Comparison of ENCODE assay signal across 16 cellular contexts in the genomic region with DNA sequence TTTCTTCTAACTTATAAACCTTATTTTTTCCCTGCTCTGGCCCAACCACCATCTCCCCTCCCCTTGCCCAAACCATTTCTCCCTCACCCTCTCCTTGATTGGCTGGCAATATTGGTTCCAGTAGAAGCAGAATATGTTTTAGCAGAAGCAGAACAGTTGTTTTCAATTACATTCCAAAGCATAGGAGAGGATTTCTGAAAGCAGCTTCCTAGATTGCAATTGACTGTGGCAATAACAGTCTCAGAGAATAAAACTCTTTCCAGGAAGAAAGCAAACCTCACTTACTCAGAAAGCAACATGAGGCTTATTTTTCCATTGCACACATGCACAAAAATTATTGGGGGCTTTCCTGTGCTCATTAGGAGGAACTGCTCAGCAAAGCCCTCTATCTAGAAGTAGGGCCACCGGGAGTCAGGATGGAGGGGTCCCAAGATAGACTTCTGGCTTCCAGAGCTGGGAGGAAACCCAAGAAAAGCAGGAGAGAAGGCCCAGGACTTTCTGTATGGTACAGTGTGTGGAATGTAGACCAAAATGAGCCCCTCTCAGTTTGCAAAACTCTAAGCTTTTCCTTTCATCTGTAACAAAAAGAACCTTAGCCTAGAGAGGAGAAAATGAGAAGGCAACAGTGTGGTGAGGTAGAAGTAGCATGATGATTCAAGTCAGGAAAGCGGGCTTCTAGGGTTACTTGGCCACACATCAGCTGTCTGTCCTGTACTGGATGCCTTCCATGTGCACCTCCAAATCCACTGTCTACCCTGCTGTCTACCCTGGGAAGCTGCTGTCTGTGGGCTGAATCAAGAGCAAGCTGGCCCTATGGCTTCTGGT.
DNase-seq lines count a peak whose midpoint lies in the region; TF ChIP-seq lines count a peak whose summit lies in the region.
"Had no signal": no experiment of that assay in that cellular context is flagged by ENCODE, and none has a peak within 500 bp of the region (broad histone marks: within the 10 kb centered on the region; RNA-seq: fewer than 3 reads in every experiment).

No MANE protein-coding gene starts in this region.

- peaks cover 34% of the 10 kb centered on the region for H3K4me1 Mint-ChIP-seq in stimulated activated naive CD8-positive, alpha-beta T cell treated with anti-CD3 and anti-CD28 coated beads, Interleukin-15, Interleukin-2, amounts not matched to agents 100 ng/mL and 50 ng/mL, for 24 hours (ENCODE audit: low read depth)
- H3K4me1 Mint-ChIP-seq in progenitor cell of endocrine pancreas (ENCODE audit: low read depth) = peaks cover 2% of the 10 kb centered on the region

- H3K36me3 Mint-ChIP-seq in stimulated activated naive CD8-positive, alpha-beta T cell treated with anti-CD3 and anti-CD28 coated beads, Interleukin-15, Interleukin-2, amounts not matched to agents 100 ng/mL and 50 ng/mL, for 24 hours (ENCODE audit: low read depth) = no peaks in the 10 kb centered on the region
- no peaks in the 10 kb centered on the region for H3K36me3 Mint-ChIP-seq in progenitor cell of endocrine pancreas (ENCODE audit: insufficient read depth)

- TF ChIP-seq CTCF in progenitor cell of endocrine pancreas (IDR thresholded peaks at IDR 0.05; ENCODE audit: unreplicated experiment) = no peak

- H3K9me3 Mint-ChIP-seq in stimulated activated naive CD8-positive, alpha-beta T cell treated with anti-CD3 and anti-CD28 coated beads, Interleukin-15, Interleukin-2, amounts not matched to agents 100 ng/mL and 50 ng/mL, for 24 hours = no peaks in the 10 kb centered on the region
- peaks cover 5% of the 10 kb centered on the region for H3K9me3 Mint-ChIP-seq in progenitor cell of endocrine pancreas (ENCODE audit: low read depth)

- H3K27me3 Mint-ChIP-seq in stimulated activated naive CD8-positive, alpha-beta T cell treated with anti-CD3 and anti-CD28 coated beads, Interleukin-15, Interleukin-2, amounts not matched to agents 100 ng/mL and 50 ng/mL, for 24 hours = peaks cover 15% of the 10 kb centered on the region
- no peaks in the 10 kb centered on the region for H3K27me3 Mint-ChIP-seq in progenitor cell of endocrine pancreas

- peak; percentile 69 for DNase-seq in activated CD8-positive, alpha-beta memory T cell treated with anti-CD3 and anti-CD28 coated beads for 24 hours
- DNase-seq in activated CD8-positive, alpha-beta memory T cell treated with anti-CD3 and anti-CD28 coated beads, Interleukin-2, amount 50 U/mL, for 4 hours = no peak
- DNase-seq in activated CD8-positive, alpha-beta memory T cell treated with anti-CD3 and anti-CD28 coated beads, Interleukin-2, amount 50 U/mL, for 48 hours = peak; percentile 60
- DNase-seq in fibroblast of gingiva (ENCODE audit: low read depth) (peak; percentile 77), progenitor cell of endocrine pancreas (ENCODE audit: low spot score, unreplicated experiment) (no peak), LoVo (ENCODE audit: low spot score) (no peak)
- DNase-seq in NK-92 treated with Interleukin-12 subunit alpha and Interleukin-12 subunit beta, amount 100 ng/mL, for 24 hours (lab: John Stamatoyannopoulos, UW) = no peak
- DNase-seq: anterior cingulate cortex; COR-L47; GOT3; kidney; NCI-H1436 treated with DMSO at 0.1 percent for 48 hours; right lobe of liver; SJCRH30; stimulated activated CD4-positive, alpha-beta T cell treated with anti-CD3 and anti-CD28 coated beads, Interleukin-4, amount 100 ng/mL, for 24 hours had no signal

- H3K4me3 Mint-ChIP-seq in stimulated activated naive CD8-positive, alpha-beta T cell treated with anti-CD3 and anti-CD28 coated beads, Interleukin-15, Interleukin-2, amounts not matched to agents 100 ng/mL and 50 ng/mL, for 24 hours = peak overlapping the region; percentile 60
- H3K4me3 Mint-ChIP-seq in progenitor cell of endocrine pancreas (ENCODE audit: low read depth) = no peak overlapping the region

- H3K27ac Mint-ChIP-seq in stimulated activated naive CD8-positive, alpha-beta T cell treated with anti-CD3 and anti-CD28 coated beads, Interleukin-15, Interleukin-2, amounts not matched to agents 100 ng/mL and 50 ng/mL, for 24 hours = peak overlapping the region; percentile 90
- H3K27ac Mint-ChIP-seq in progenitor cell of endocrine pancreas = no peak overlapping the region

Comparison
In these comparisons a context has a peak if more than half of its experiments do, and no peak if none do; other contexts are left out.
1. DNase-seq: peak in activated CD8-positive, alpha-beta memory T cell treated with anti-CD3 and anti-CD28 coated beads for 24 hours (single experiment), activated CD8-positive, alpha-beta memory T cell treated with anti-CD3 and anti-CD28 coated beads, Interleukin-2, amount 50 U/mL, for 48 hours (single experiment) and fibroblast of gingiva (single experiment); none in activated CD8-positive, alpha-beta memory T cell treated with anti-CD3 and anti-CD28 coated beads, Interleukin-2, amount 50 U/mL, for 4 hours (single experiment), NK-92 treated with Interleukin-12 subunit alpha and Interleukin-12 subunit beta, amount 100 ng/mL, for 24 hours (single experiment), progenitor cell of endocrine pancreas (single experiment) and LoVo (single experiment).